Comparison of ENCODE assay signal across 8 cellular contexts in genomic region chr10:77637986-77638765, GRCh38. TPM values are rescaled to one million over a fixed set of nuclear protein-coding genes. Genes with fewer than 3 reads are reported as not detected.
A peak's percentile ranks its signal among the peaks of the same experiment; 100 is the strongest.
DNase-seq lines count a peak whose midpoint lies in the region; ATAC-seq and TF ChIP-seq lines count a peak whose summit lies in the region.

No MANE protein-coding gene starts in this region.

- peak overlapping the region; percentile 92 for H3K4me3 Mint-ChIP-seq in osteocyte (ENCODE audit: unreplicated experiment)

- peaks cover 60% of the 10 kb centered on the region for H3K4me1 Mint-ChIP-seq in osteocyte (ENCODE audit: unreplicated experiment)

- no peaks in the 10 kb centered on the region for H3K36me3 Mint-ChIP-seq in osteocyte (ENCODE audit: unreplicated experiment)

- TF ChIP-seq CTCF in fibroblast of mammary gland (conservative IDR thresholded peaks at IDR 0.05; ENCODE audit: control insufficient read depth, insufficient read depth, low read depth, low read length) (no peak), osteocyte (IDR thresholded peaks at IDR 0.05) (no peak)

- H3K27me3 Mint-ChIP-seq in osteocyte (ENCODE audit: unreplicated experiment), result no peaks in the 10 kb centered on the region

- H3K4me3 ChIP-seq in fibroblast of mammary gland (ENCODE audit: control insufficient read depth, low read depth, low read length), result peak overlapping the region; percentile 43

- peak overlapping the region; percentile 57 for H3K27ac Mint-ChIP-seq in osteocyte (ENCODE audit: unreplicated experiment)

- no peaks in the 10 kb centered on the region for H3K9me3 Mint-ChIP-seq in osteocyte (ENCODE audit: unreplicated experiment)

- ATAC-seq in HG02885 (IDR thresholded peaks at IDR 0.05; ENCODE audit: poor library complexity, unreplicated experiment), result no peak
- no peak for ATAC-seq in GM18907 (IDR thresholded peaks at IDR 0.05; ENCODE audit: unreplicated experiment)
- ATAC-seq in HG02798 (IDR thresholded peaks at IDR 0.05; ENCODE audit: poor library complexity, unreplicated experiment), result no peak

- peak; percentile 9 for DNase-seq in NCI-H2196 (lab: John Stamatoyannopoulos, UW; ENCODE audit: unreplicated experiment)
- no peak for DNase-seq in NCI-H2196 treated with DMSO at 0.1 percent for 48 hours (lab: John Stamatoyannopoulos, UW; ENCODE audit: unreplicated experiment)
- no peak for DNase-seq in fibroblast of mammary gland (ENCODE audit: low read depth)
- DNase-seq in osteocyte (ENCODE audit: extremely low spot score, unreplicated experiment), result peak; percentile 89

TF ChIP-seq in PFSK-1, 5 proteins besides CTCF, POLR2A, EP300 and RAD21:
- TF ChIP-seq SIN3A (IDR thresholded peaks at IDR 0.05; ENCODE audit: borderline replicate concordance, insufficient read depth, low read length) (no peak), REST (IDR thresholded peaks at IDR 0.05; ENCODE audit: insufficient read depth in 1 of 2, low read depth in 2 of 2, low read length in 2 of 2) (peak; percentile 73 to 87), FOXP2 (optimal IDR thresholded peaks at IDR 0.05; ENCODE audit: borderline replicate concordance, extremely low read depth, extremely low read length, insufficient read depth) (peak; percentile 28), TAF1 (IDR thresholded peaks at IDR 0.05; ENCODE audit: borderline replicate concordance, insufficient read depth, low read length) (no peak), POLR2AphosphoS5 (IDR thresholded peaks at IDR 0.05; ENCODE audit: low read depth, low read length) (no peak)

RNA-seq across cellular contexts. Expression of gene KCNMA1, which starts 0.6 kb away (rescaled TPM):
- 41.4 TPM for polyA plus RNA-seq in PFSK-1 (2012; ENCODE audit: insufficient read length, low read depth)
- total RNA-seq in osteocyte, result 95.5 and 98.1 TPM in 2 replicates

Comparison
In these comparisons a context has a peak if more than half of its experiments do, and no peak if none do; other contexts are left out.
1. DNase-seq: peak in NCI-H2196 (single experiment) and osteocyte (single experiment); none in NCI-H2196 treated with DMSO at 0.1 percent for 48 hours (single experiment) and fibroblast of mammary gland (single experiment).